In genomic region chr12:115023279-115023678, GRCh38 we compare ENCODE assay signal across 17 cellular contexts.
DNase-seq lines count a peak whose midpoint lies in the region; TF ChIP-seq lines count a peak whose summit lies in the region.
"Had no signal": no experiment of that assay in that cellular context is flagged by ENCODE, and none has a peak within 500 bp of the region (broad histone marks: within the 10 kb centered on the region; RNA-seq: fewer than 3 reads in every experiment).

No MANE protein-coding gene starts in this region.

- H3K36me3 ChIP-seq in ovary, result no peaks in the 10 kb centered on the region

- no peaks in the 10 kb centered on the region for H3K36me3 Mint-ChIP-seq in activated T-cell treated with anti-CD3 and anti-CD28 coated beads, Interleukin-2, amount 50 U/mL, for 24 hours (ENCODE audit: low read depth)
- H3K36me3 Mint-ChIP-seq: activated CD8-positive, alpha-beta memory T cell treated with anti-CD3 and anti-CD28 coated beads, Interleukin-2, amount 10 ng/mL, durations not matched to agents 7 days and 5 days had no signal

- H3K27ac Mint-ChIP-seq in activated T-cell treated with anti-CD3 and anti-CD28 coated beads, Interleukin-2, amount 50 U/mL, for 24 hours, result no peak overlapping the region
- H3K27ac Mint-ChIP-seq: activated CD4-positive, alpha-beta T cell treated with anti-CD3 and anti-CD28 coated beads for 36 hours; activated CD8-positive, alpha-beta memory T cell treated with anti-CD3 and anti-CD28 coated beads, Interleukin-2, amount 10 ng/mL, durations not matched to agents 7 days and 5 days had no signal

- H3K4me3 Mint-ChIP-seq in activated T-cell treated with anti-CD3 and anti-CD28 coated beads, Interleukin-2, amount 50 U/mL, for 24 hours, result no peak overlapping the region
- H3K4me3 Mint-ChIP-seq: activated CD4-positive, alpha-beta T cell treated with anti-CD3 and anti-CD28 coated beads for 36 hours; activated CD8-positive, alpha-beta memory T cell treated with anti-CD3 and anti-CD28 coated beads, Interleukin-2, amount 10 ng/mL, durations not matched to agents 7 days and 5 days had no signal

- no peak for TF ChIP-seq POLR2A in ovary (IDR thresholded peaks at IDR 0.05)
- no peak for TF ChIP-seq POLR2A in erythroblast (IDR thresholded peaks at IDR 0.05; ENCODE audit: low read length)

- H3K9me3 Mint-ChIP-seq in activated T-cell treated with anti-CD3 and anti-CD28 coated beads, Interleukin-2, amount 50 U/mL, for 24 hours, result peaks cover 23% of the 10 kb centered on the region

- H3K27me3 Mint-ChIP-seq in activated T-cell treated with anti-CD3 and anti-CD28 coated beads, Interleukin-2, amount 50 U/mL, for 24 hours, result no peaks in the 10 kb centered on the region
- H3K27me3 Mint-ChIP-seq: activated CD4-positive, alpha-beta T cell treated with anti-CD3 and anti-CD28 coated beads for 36 hours; activated CD8-positive, alpha-beta memory T cell treated with anti-CD3 and anti-CD28 coated beads, Interleukin-2, amount 10 ng/mL, durations not matched to agents 7 days and 5 days had no signal

- peaks cover 7% of the 10 kb centered on the region for H3K4me1 ChIP-seq in ovary (ENCODE audit: insufficient read depth)

- DNase-seq in DMS 273 treated with DMSO at 0.1 percent for 48 hours (lab: John Stamatoyannopoulos, UW), result peak; percentile 61
- peak; percentile 80 for DNase-seq in RPMI7951 (ENCODE audit: low read depth)
- peak; percentile 84 for DNase-seq in fibroblast of peridontal ligament (ENCODE audit: extremely low read depth)
- peak in 3 of 5 donors; percentile 16 to 51 (median 41) for DNase-seq in ovary
- no peak for DNase-seq in activated T-cell treated with anti-CD3 and anti-CD28 coated beads, Interleukin-2, amount 50 U/mL, for 24 hours
- no peak for DNase-seq in COLO668 (lab: John Stamatoyannopoulos, UW; ENCODE audit: unreplicated experiment)
- no peak for DNase-seq in NCI-H345 (lab: John Stamatoyannopoulos, UW)
- DNase-seq in erythroblast (lab: John Stamatoyannopoulos, UW), result no peak
- DNase-seq: activated CD4-positive, alpha-beta T cell treated with anti-CD3 and anti-CD28 coated beads for 36 hours; activated CD8-positive, alpha-beta memory T cell treated with anti-CD3 and anti-CD28 coated beads, Interleukin-2, amount 10 ng/mL, durations not matched to agents 7 days and 5 days; activated effector memory CD4-positive, alpha-beta T cell treated with Interleukin-2 at 50 U/mL for 16 hours; amniotic stem cell; MM.1S; NK-92 treated with Interleukin-12 subunit alpha and Interleukin-12 subunit beta, amount 100 ng/mL, for 24 hours; stimulated activated CD4-positive, alpha-beta T cell treated with anti-CD3 and anti-CD28 coated beads, Interleukin-4, amount 100 ng/mL, for 24 hours had no signal

- H3K9me3 ChIP-seq in ovary, result no peaks in the 10 kb centered on the region

- H3K27ac ChIP-seq in ovary, result no peak overlapping the region
- H3K27ac ChIP-seq: C4-2B had no signal

- no peaks in the 10 kb centered on the region for H3K27me3 ChIP-seq in ovary

- H3K4me1 Mint-ChIP-seq in activated T-cell treated with anti-CD3 and anti-CD28 coated beads, Interleukin-2, amount 50 U/mL, for 24 hours (ENCODE audit: low read depth), result no peaks in the 10 kb centered on the region
- H3K4me1 Mint-ChIP-seq: activated CD4-positive, alpha-beta T cell treated with anti-CD3 and anti-CD28 coated beads for 36 hours; activated CD8-positive, alpha-beta memory T cell treated with anti-CD3 and anti-CD28 coated beads, Interleukin-2, amount 10 ng/mL, durations not matched to agents 7 days and 5 days had no signal

- no peak for TF ChIP-seq CTCF in ovary (IDR thresholded peaks at IDR 0.05)

- no peak overlapping the region for H3K4me3 ChIP-seq in ovary
- H3K4me3 ChIP-seq: skin epidermis had no signal

- TF ChIP-seq EP300 in ovary (IDR thresholded peaks at IDR 0.05), result no peak

- intact Hi-C loops in ovary (cut with DNase I), result loop anchor here in 1 of 4 donors (10.0 kb wide), 1 partner anchor 318 kb away; no protein-coding TSS in a partner anchor

Comparison
In these comparisons a context has a peak if more than half of its experiments do, and no peak if none do; other contexts are left out.
1. DNase-seq: peak in DMS 273 treated with DMSO at 0.1 percent for 48 hours (single experiment), RPMI7951 (single experiment), fibroblast of peridontal ligament (single experiment) and ovary (3 of 5); none in activated T-cell treated with anti-CD3 and anti-CD28 coated beads, Interleukin-2, amount 50 U/mL, for 24 hours (single experiment), COLO668 (single experiment), NCI-H345 (single experiment) and erythroblast (0 of 2).